ENCODE assay signal across 14 cellular contexts in the genomic region with DNA sequence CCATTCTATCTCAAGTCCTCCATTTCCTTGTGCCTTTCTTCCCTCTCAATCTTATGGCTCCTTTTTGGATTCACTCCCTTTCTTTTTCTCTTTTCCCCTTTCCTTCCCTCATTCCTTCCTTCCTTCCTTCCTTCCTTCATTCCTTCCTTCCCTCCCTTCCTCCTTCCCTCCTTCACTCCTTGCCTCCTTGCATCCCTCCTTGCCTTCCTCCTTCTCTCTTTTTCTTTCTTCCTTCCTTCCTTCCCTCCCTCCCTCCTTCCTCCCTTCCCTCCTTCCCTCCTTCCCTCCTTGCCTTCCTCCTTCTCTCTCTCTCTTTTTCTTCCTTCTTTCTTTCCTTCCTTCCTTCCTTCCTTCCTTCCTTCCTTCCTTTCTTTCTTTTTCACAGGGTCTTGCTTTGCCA.
DNase-seq lines count a peak whose midpoint lies in the region; TF ChIP-seq lines count a peak whose summit lies in the region.
"Had no signal": no experiment of that assay in that cellular context is flagged by ENCODE, and none has a peak within 500 bp of the region (broad histone marks: within the 10 kb centered on the region; RNA-seq: fewer than 3 reads in every experiment).

No MANE protein-coding gene starts in this region.

- TF ChIP-seq CTCF in HEK293 (tag by site-specific recombination; IDR thresholded peaks at IDR 0.05), result no peak
- no peak for TF ChIP-seq CTCF in WERI-Rb-1 (IDR thresholded peaks at IDR 0.05; ENCODE audit: low read depth, low read length)
- no peak for TF ChIP-seq CTCF in left ventricle myocardium inferior (IDR thresholded peaks at IDR 0.05; ENCODE audit: borderline replicate concordance)
- TF ChIP-seq CTCF in dorsolateral prefrontal cortex (IDR thresholded peaks at IDR 0.05 in 54 of 56, conservative IDR thresholded peaks at IDR 0.05 in 2 of 56; ENCODE audit: low read depth in 1 of 56, partially characterized antibody in 56 of 56), result no peak

- H2AK5ac ChIP-seq in mesenchymal stem cell (ENCODE audit: low read length, severe bottlenecking), result no peak overlapping the region

- H3K4ac ChIP-seq in mesenchymal stem cell (ENCODE audit: low read depth in 1 of 2, low read length in 2 of 2), result no peak overlapping the region

- no peak overlapping the region for H3K27ac ChIP-seq in HEK293 (ENCODE audit: extremely low read depth, low read depth, low read length)
- peak overlapping the region; percentile 82 for H3K27ac ChIP-seq in WERI-Rb-1
- H3K27ac ChIP-seq in mesenchymal stem cell (ENCODE audit: low read length, poor library complexity, severe bottlenecking), result no peak overlapping the region
- H3K27ac ChIP-seq in left ventricle myocardium inferior (replicated peaks), result no peak overlapping the region
- no peak overlapping the region for H3K27ac ChIP-seq in dorsolateral prefrontal cortex
- H3K27ac ChIP-seq: GM23248 had no signal

- H4K91ac ChIP-seq in mesenchymal stem cell (ENCODE audit: low read length), result no peak overlapping the region

- H3K36me3 ChIP-seq in HEK293 (ENCODE audit: control insufficient read depth in 2 of 2, insufficient read depth in 1 of 2, low read length in 2 of 2) (no peaks in the 10 kb centered on the region), WERI-Rb-1 (no peaks in the 10 kb centered on the region), mesenchymal stem cell (ENCODE audit: control insufficient read depth in 1 of 2, insufficient read depth in 2 of 2, low read depth in 1 of 2, low read length in 2 of 2) (no peaks in the 10 kb centered on the region), left ventricle myocardium inferior (no peaks in the 10 kb centered on the region)
- H3K36me3 ChIP-seq: HAP-1 had no signal

- no peak overlapping the region for H2BK5ac ChIP-seq in mesenchymal stem cell (ENCODE audit: low read depth, low read length, poor library complexity, severe bottlenecking)

- H3K27me3 ChIP-seq in WERI-Rb-1 (ENCODE audit: insufficient read depth, low read depth, severe bottlenecking), result no peaks in the 10 kb centered on the region
- peaks cover 3% of the 10 kb centered on the region in 2 experiments for H3K27me3 ChIP-seq in mesenchymal stem cell (ENCODE audit: control insufficient read depth in 1 of 2, insufficient read depth in 1 of 2, low read length in 2 of 2)
- no peaks in the 10 kb centered on the region for H3K27me3 ChIP-seq in left ventricle myocardium inferior (ENCODE audit: low read depth)
- H3K27me3 ChIP-seq in dorsolateral prefrontal cortex, result peaks cover 0 to 7% (median 0%) of the 10 kb centered on the region in 45 donors

- no peak overlapping the region for H3K23ac ChIP-seq in mesenchymal stem cell (ENCODE audit: low read length in 2 of 2)

- H2BK15ac ChIP-seq in mesenchymal stem cell (ENCODE audit: low read depth, poor library complexity, severe bottlenecking), result no peak overlapping the region

- POLR2A ChIA-PET in HEK293 (lab: Yijun Ruan, JAX), result no interaction called here

- H3K4me1 ChIP-seq in HEK293 (ENCODE audit: control insufficient read depth, insufficient read depth, low read length), result no peaks in the 10 kb centered on the region
- no peaks in the 10 kb centered on the region for H3K4me1 ChIP-seq in mesenchymal stem cell (ENCODE audit: control insufficient read depth, insufficient read depth, low read depth, low read length)
- H3K4me1 ChIP-seq in left ventricle myocardium inferior, result no peaks in the 10 kb centered on the region
- H3K4me1 ChIP-seq: HAP-1 had no signal

- no peak overlapping the region for H3K14ac ChIP-seq in mesenchymal stem cell (ENCODE audit: low read length in 2 of 2)

- CTCF ChIA-PET in HEK293 (lab: Yijun Ruan, JAX), result no interaction called here

- peak overlapping the region in 1 of 2 experiments; percentile 0 for H2BK12ac ChIP-seq in mesenchymal stem cell (ENCODE audit: low read length in 2 of 2)

- peak overlapping the region in 1 of 2 experiments; percentile 61 for H3K18ac ChIP-seq in mesenchymal stem cell (ENCODE audit: low read depth in 1 of 2, low read length in 2 of 2)

- H2AFZ ChIP-seq in mesenchymal stem cell (ENCODE audit: low read depth, low read length), result no peak overlapping the region
- H2AFZ ChIP-seq: GM23248 had no signal

- intact Hi-C loops in left ventricle myocardium inferior (cut with micrococcal nuclease) (no loop called here), dorsolateral prefrontal cortex (cut with DNase I) (no loop called here)

- H3K4me2 ChIP-seq in mesenchymal stem cell (ENCODE audit: low read length, poor library complexity, severe bottlenecking), result no peak overlapping the region

- peak overlapping the region; percentile 51 for H2BK120ac ChIP-seq in mesenchymal stem cell (ENCODE audit: low read depth, low read length)

- DNase-seq in WERI-Rb-1 (no peak), mesenchymal stem cell (no peak), left ventricle myocardium inferior (no peak), dorsolateral prefrontal cortex (no peak)
- DNase-seq in activated CD4-positive, alpha-beta T cell treated with anti-CD3 and anti-CD28 coated beads for 48 hours, result no peak
- DNase-seq: C1 segment of cervical spinal cord; Calu3; CD4-positive, alpha-beta memory T cell; COR-L47; DMS79 treated with DMSO at 0.1 percent for 48 hours; GM23248 had no signal

- H3K79me1 ChIP-seq in mesenchymal stem cell (replicated peaks; ENCODE audit: low read length, poor library complexity, severe bottlenecking), result no peaks in the 10 kb centered on the region

- H3K9ac ChIP-seq in mesenchymal stem cell (ENCODE audit: low read length), result no peak overlapping the region
- H3K9ac ChIP-seq: GM23248 had no signal

- H3K4me3 ChIP-seq in HEK293 (ENCODE audit: low read depth, low read length) (no peak overlapping the region), WERI-Rb-1 (ENCODE audit: low read depth, low read length) (no peak overlapping the region), mesenchymal stem cell (ENCODE audit: insufficient read depth in 1 of 2, low read depth in 1 of 2, low read length in 2 of 2) (no peak overlapping the region), left ventricle myocardium inferior (no peak overlapping the region), dorsolateral prefrontal cortex (no peak overlapping the region)
- H3K4me3 ChIP-seq: GM12878, GM23248, HAP-1 had no signal

- no peaks in the 10 kb centered on the region for H3K9me3 ChIP-seq in HEK293 (ENCODE audit: control insufficient read depth, insufficient read depth, low read depth, low read length)
- H3K9me3 ChIP-seq in WERI-Rb-1 (ENCODE audit: severe bottlenecking), result no peaks in the 10 kb centered on the region
- H3K9me3 ChIP-seq in mesenchymal stem cell (ENCODE audit: control insufficient read depth, low read length), result no peaks in the 10 kb centered on the region
- H3K9me3 ChIP-seq in left ventricle myocardium inferior (replicated peaks), result no peaks in the 10 kb centered on the region
- H3K9me3 ChIP-seq: HAP-1 had no signal

- no peak overlapping the region for H4K8ac ChIP-seq in mesenchymal stem cell (ENCODE audit: low read length)

TF ChIP-seq in HEK293, 187 proteins besides CTCF, POLR2A, EP300 and RAD21:
- TF ChIP-seq, protein P1, sequence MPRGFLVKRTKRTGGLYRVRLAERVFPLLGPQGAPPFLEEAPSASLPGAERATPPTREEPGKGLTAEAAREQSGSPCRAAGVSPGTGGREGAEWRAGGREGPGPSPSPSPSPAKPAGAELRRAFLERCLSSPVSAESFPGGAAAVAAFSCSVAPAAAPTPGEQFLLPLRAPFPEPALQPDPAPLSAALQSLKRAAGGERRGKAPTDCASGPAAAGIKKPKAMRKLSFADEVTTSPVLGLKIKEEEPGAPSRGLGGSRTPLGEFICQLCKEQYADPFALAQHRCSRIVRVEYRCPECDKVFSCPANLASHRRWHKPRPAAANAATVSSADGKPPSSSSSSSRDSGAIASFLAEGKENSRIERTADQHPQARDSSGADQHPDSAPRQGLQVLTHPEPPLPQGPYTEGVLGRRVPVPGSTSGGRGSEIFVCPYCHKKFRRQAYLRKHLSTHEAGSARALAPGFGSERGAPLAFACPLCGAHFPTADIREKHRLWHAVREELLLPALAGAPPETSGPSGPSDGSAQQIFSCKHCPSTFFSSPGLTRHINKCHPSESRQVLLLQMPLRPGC (tag by site-specific recombination; IDR thresholded peaks at IDR 0.05), result no peak
- TF ChIP-seq ZNF473 (tag by site-specific recombination; IDR thresholded peaks at IDR 0.05) (peak; percentile 54; the same call in 1 of the 2 replicates), ZNF366 (tag by site-specific recombination; conservative IDR thresholded peaks at IDR 0.05) (peak; percentile 96)
TF ChIP-seq in HEK293: peak in this region for 2.
